15 cellular contexts compared by ENCODE assay signal in the genomic region with DNA sequence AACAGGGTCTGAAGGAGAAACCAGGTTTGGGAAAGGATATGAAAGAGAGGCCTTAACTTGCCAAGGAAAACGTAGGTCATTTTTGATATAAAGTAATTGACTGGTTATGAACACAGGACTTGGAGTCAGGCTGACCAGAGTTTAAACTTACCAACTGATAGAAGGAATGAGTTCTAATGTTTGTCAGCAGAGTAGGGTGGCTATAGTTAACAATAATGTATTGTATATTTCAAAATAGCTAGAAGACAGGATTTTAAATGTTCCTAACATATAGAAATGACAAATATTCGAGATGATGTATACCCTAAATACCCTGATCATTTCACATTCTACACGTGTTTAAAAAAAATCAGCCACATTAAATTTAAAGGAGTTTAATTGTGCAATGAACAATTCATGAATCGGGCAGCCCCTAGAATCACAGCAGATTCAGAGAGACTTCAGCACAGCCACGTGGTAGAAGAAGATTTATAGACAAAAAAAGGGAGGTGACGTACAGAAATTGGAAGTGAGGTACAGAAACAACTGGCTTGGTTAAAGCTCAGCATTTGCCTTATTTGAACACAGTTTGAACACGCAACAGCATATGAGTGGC. TPM values are rescaled to one million over a fixed set of nuclear protein-coding genes. Genes with fewer than 3 reads are reported as not detected.
A peak's percentile ranks its signal among the peaks of the same experiment; 100 is the strongest.
DNase-seq lines count a peak whose midpoint lies in the region; ATAC-seq and TF ChIP-seq lines count a peak whose summit lies in the region.
"Had no signal": no experiment of that assay in that cellular context is flagged by ENCODE, and none has a peak within 500 bp of the region (broad histone marks: within the 10 kb centered on the region; RNA-seq: fewer than 3 reads in every experiment).

No MANE protein-coding gene starts in this region.

- no peaks in the 10 kb centered on the region for H3K9me3 ChIP-seq in left ventricle myocardium inferior (replicated peaks)
- H3K9me3 ChIP-seq: ovary, upper lobe of left lung had no signal

- no peak overlapping the region for H3K4me3 Mint-ChIP-seq in dendritic cell treated with granulocyte-macrophage colony-stimulating factor and Interleukin-4, amounts not matched to agents 40 ng/mL and 50 ng/mL, for 4 days
- H3K4me3 Mint-ChIP-seq: T-helper 1 cell treated with Interleukin-12 subunit alpha and Interleukin-12 subunit beta and Interleukin-4 antibody, amounts not matched to agents 30 μg/mL and 1 μg/mL, for 36 hours had no signal

- intact Hi-C loops in left ventricle myocardium inferior (cut with micrococcal nuclease) (no loop called here), cardiac septum (cut with DNase I) (no loop called here)
- intact Hi-C loops in dendritic cell treated with granulocyte-macrophage colony-stimulating factor and Interleukin-4, amounts not matched to agents 40 ng/mL and 50 ng/mL, for 4 days (cut with micrococcal nuclease): loop anchor here (2.0 to 5.0 kb wide), 3 partner anchors 840 to 1288 kb away; no protein-coding TSS in a partner anchor

- H3K27ac Mint-ChIP-seq in dendritic cell treated with granulocyte-macrophage colony-stimulating factor and Interleukin-4, amounts not matched to agents 40 ng/mL and 50 ng/mL, for 4 days: peak overlapping the region; percentile 55
- H3K27ac Mint-ChIP-seq: T-helper 1 cell treated with Interleukin-12 subunit alpha and Interleukin-12 subunit beta and Interleukin-4 antibody, amounts not matched to agents 30 μg/mL and 1 μg/mL, for 36 hours had no signal

- H3K9me3 Mint-ChIP-seq in dendritic cell treated with granulocyte-macrophage colony-stimulating factor and Interleukin-4, amounts not matched to agents 40 ng/mL and 50 ng/mL, for 4 days: no peaks in the 10 kb centered on the region
- H3K9me3 Mint-ChIP-seq: T-helper 1 cell treated with Interleukin-12 subunit alpha and Interleukin-12 subunit beta and Interleukin-4 antibody, amounts not matched to agents 30 μg/mL and 1 μg/mL, for 36 hours had no signal

- no peaks in the 10 kb centered on the region for H3K27me3 ChIP-seq in left ventricle myocardium inferior (ENCODE audit: low read depth)
- H3K27me3 ChIP-seq: cardiac muscle cell, ovary, upper lobe of left lung had no signal

- H3K4me1 Mint-ChIP-seq in dendritic cell treated with granulocyte-macrophage colony-stimulating factor and Interleukin-4, amounts not matched to agents 40 ng/mL and 50 ng/mL, for 4 days (ENCODE audit: low read depth): peaks cover 11% of the 10 kb centered on the region

- H3K27ac ChIP-seq in left ventricle myocardium inferior (replicated peaks): no peak overlapping the region
- H3K27ac ChIP-seq: cardiac muscle cell, ovary had no signal

- H3K4me3 ChIP-seq in left ventricle myocardium inferior: no peak overlapping the region
- H3K4me3 ChIP-seq: cardiac muscle cell, lung, ovary, upper lobe of left lung had no signal

- DNase-seq in left ventricle myocardium inferior (no peak), cardiac septum (ENCODE audit: low spot score) (no peak), kidney glomerular epithelial cell (lab: John Stamatoyannopoulos, UW) (no peak)
- DNase-seq: activated gamma-delta T cell had no signal

- H3K27me3 Mint-ChIP-seq in dendritic cell treated with granulocyte-macrophage colony-stimulating factor and Interleukin-4, amounts not matched to agents 40 ng/mL and 50 ng/mL, for 4 days: peaks cover 2% of the 10 kb centered on the region

- ATAC-seq in HG03432 (IDR thresholded peaks at IDR 0.05; ENCODE audit: unreplicated experiment): peak; percentile 32
- no peak for ATAC-seq in GM18498 (IDR thresholded peaks at IDR 0.05; ENCODE audit: unreplicated experiment)
- no peak for ATAC-seq in GM21515 (IDR thresholded peaks at IDR 0.05; ENCODE audit: unreplicated experiment)
- ATAC-seq in GM19467 (IDR thresholded peaks at IDR 0.05; ENCODE audit: unreplicated experiment): no peak

- no peaks in the 10 kb centered on the region for H3K36me3 Mint-ChIP-seq in dendritic cell treated with granulocyte-macrophage colony-stimulating factor and Interleukin-4, amounts not matched to agents 40 ng/mL and 50 ng/mL, for 4 days (ENCODE audit: low read depth)

- no peaks in the 10 kb centered on the region for H3K4me1 ChIP-seq in left ventricle myocardium inferior

- no peaks in the 10 kb centered on the region for H3K36me3 ChIP-seq in left ventricle myocardium inferior
- H3K36me3 ChIP-seq: cardiac muscle cell, ovary, upper lobe of left lung had no signal

- TF ChIP-seq CTCF in left ventricle myocardium inferior (IDR thresholded peaks at IDR 0.05; ENCODE audit: borderline replicate concordance): peak; percentile 27

RNA-seq across cellular contexts. Expression of gene PLEKHG7, which starts 52.5 kb away (rescaled TPM):
- total RNA-seq in left ventricle myocardium inferior (not detected), cardiac septum (not detected)
- total RNA-seq: cardiac muscle cell, LHCN-M2 had no signal
